11 cellular contexts compared by ENCODE assay signal in genomic region chr17:76672892-76673291, GRCh38. TPM values are rescaled to one million over a fixed set of nuclear protein-coding genes. Genes with fewer than 3 reads are reported as not detected.
DNase-seq lines count a peak whose midpoint lies in the region; ATAC-seq and TF ChIP-seq lines count a peak whose summit lies in the region.
"Had no signal": no experiment of that assay in that cellular context is flagged by ENCODE, and none has a peak within 500 bp of the region (broad histone marks: within the 10 kb centered on the region; RNA-seq: fewer than 3 reads in every experiment).

No MANE protein-coding gene starts in this region.

- H3K27ac ChIP-seq in ACC112 (ENCODE audit: low read depth, low read length) (no peak overlapping the region), GM23248 (peak overlapping the region; percentile 21), mesenchymal stem cell (ENCODE audit: low read length, poor library complexity, severe bottlenecking) (no peak overlapping the region)
- H3K27ac ChIP-seq in naive thymus-derived CD4-positive, alpha-beta T cell (ENCODE audit: low read depth, low read length), result no peak overlapping the region

- no peak for TF ChIP-seq CTCF in activated CD8-positive, alpha-beta T cell treated with anti-CD3 and anti-CD28 coated beads for 36 hours (IDR thresholded peaks at IDR 0.05)

- H4K8ac ChIP-seq in mesenchymal stem cell (ENCODE audit: low read length), result no peak overlapping the region

- H3K79me2 ChIP-seq in ACC112 (ENCODE audit: control insufficient read depth, insufficient read depth, low read length, unreplicated experiment) (no peaks in the 10 kb centered on the region), GM23248 (ENCODE audit: insufficient read depth) (no peaks in the 10 kb centered on the region)

- H3K27me3 Mint-ChIP-seq in activated CD8-positive, alpha-beta T cell treated with anti-CD3 and anti-CD28 coated beads for 36 hours, result no peaks in the 10 kb centered on the region
- H3K27me3 Mint-ChIP-seq in naive thymus-derived CD4-positive, alpha-beta T cell, result peaks cover 0 to 4% (median 0%) of the 10 kb centered on the region in 5 donors

- no peaks in the 10 kb centered on the region for H3K9me2 ChIP-seq in GM23248 (ENCODE audit: insufficient read depth)

- peak overlapping the region; percentile 89 for H3K4me3 Mint-ChIP-seq in activated CD8-positive, alpha-beta T cell treated with anti-CD3 and anti-CD28 coated beads for 36 hours
- H3K4me3 Mint-ChIP-seq in naive thymus-derived CD4-positive, alpha-beta T cell, result peak overlapping the region; percentile 81 to 98 (median 92)

- H4K91ac ChIP-seq in mesenchymal stem cell (ENCODE audit: low read length), result no peak overlapping the region

- in situ Hi-C loops in GM23248 (cut with MboI), result no loop called here

- CTCF ChIA-PET in activated CD8-positive, alpha-beta T cell treated with anti-CD3 and anti-CD28 coated beads for 36 hours (lab: Charles Lee), result interaction anchor here (1.2 kb wide), 2 partner anchors 9 to 150 kb away, joined by 3 to 4 read pairs; no protein-coding TSS in a partner anchor
- CTCF ChIA-PET in naive thymus-derived CD4-positive, alpha-beta T cell (lab: Charles Lee), result interaction anchor here (1.2 kb wide), 1 partner anchor 150 kb away, joined by 3 read pairs; no protein-coding TSS in a partner anchor

- peaks cover 9% of the 10 kb centered on the region for H3K4me1 ChIP-seq in ACC112 (ENCODE audit: control insufficient read depth, insufficient read depth, low read length, unreplicated experiment)
- H3K4me1 ChIP-seq in GM23248 (ENCODE audit: insufficient read depth), result peaks cover 30% of the 10 kb centered on the region
- H3K4me1 ChIP-seq in naive thymus-derived CD4-positive, alpha-beta T cell (ENCODE audit: control insufficient read depth in 2 of 2, insufficient read depth in 2 of 2, low read length in 2 of 2), result peaks cover 23 to 29% of the 10 kb centered on the region in 2 donors
- H3K4me1 ChIP-seq in mesenchymal stem cell (ENCODE audit: control insufficient read depth, insufficient read depth, low read depth, low read length), result peaks cover 11% of the 10 kb centered on the region

- H3K9me3 Mint-ChIP-seq in activated CD8-positive, alpha-beta T cell treated with anti-CD3 and anti-CD28 coated beads for 36 hours, result peaks cover 2% of the 10 kb centered on the region
- H3K9me3 Mint-ChIP-seq in naive thymus-derived CD4-positive, alpha-beta T cell, result peaks cover 0 to 4% (median 0%) of the 10 kb centered on the region in 11 donors

- DNase-seq in GM23248 (no peak), mesenchymal stem cell (no peak)
- no peak for DNase-seq in activated CD8-positive, alpha-beta T cell treated with anti-CD3 and anti-CD28 coated beads for 36 hours
- DNase-seq in naive thymus-derived CD4-positive, alpha-beta T cell, result no peak
- DNase-seq: cerebellar nuclear complex, left cardiac atrium had no signal

- H2AK5ac ChIP-seq in mesenchymal stem cell (ENCODE audit: low read length, severe bottlenecking), result no peak overlapping the region

- 92 to 94% methylated on average over 3 of the region's 3 CpGs for whole genome bisulfite sequencing in GM23248 (ENCODE audit: low coverage in 1 of 2, low lambda C conversion rate in 2 of 2, missing lambda C conversion rate in 2 of 2), 2 experiments
- WGBS in mesenchymal stem cell, result 97% methylated on average over 3 of the region's 3 CpGs

- no peak for ATAC-seq in activated CD8-positive, alpha-beta T cell treated with anti-CD3 and anti-CD28 coated beads for 36 hours
- no peak for ATAC-seq in naive thymus-derived CD4-positive, alpha-beta T cell
- ATAC-seq in GM21529 (IDR thresholded peaks at IDR 0.05; ENCODE audit: unreplicated experiment) (no peak), HG02970 (IDR thresholded peaks at IDR 0.05; ENCODE audit: low FRiP score, unreplicated experiment) (no peak), GM21528 (IDR thresholded peaks at IDR 0.05; ENCODE audit: low FRiP score, unreplicated experiment) (no peak)
- ATAC-seq: left cardiac atrium had no signal

- peaks cover 2% of the 10 kb centered on the region for H3K79me1 ChIP-seq in mesenchymal stem cell (replicated peaks; ENCODE audit: low read length, poor library complexity, severe bottlenecking)

- no peak overlapping the region for H3K18ac ChIP-seq in mesenchymal stem cell (ENCODE audit: low read depth in 1 of 2, low read length in 2 of 2)

- H3K9ac ChIP-seq in GM23248 (peak overlapping the region; percentile 80; the same call in 1 of the 2 replicates), mesenchymal stem cell (ENCODE audit: low read length) (no peak overlapping the region)

- H2BK15ac ChIP-seq in mesenchymal stem cell (ENCODE audit: low read depth, poor library complexity, severe bottlenecking), result no peak overlapping the region

- no peak overlapping the region for H3K23ac ChIP-seq in mesenchymal stem cell (ENCODE audit: low read length in 2 of 2)

- peaks cover 32% of the 10 kb centered on the region for H3K4me1 Mint-ChIP-seq in activated CD8-positive, alpha-beta T cell treated with anti-CD3 and anti-CD28 coated beads for 36 hours (ENCODE audit: low read depth)
- peaks cover 20 to 43% (median 31%) of the 10 kb centered on the region in 7 donors for H3K4me1 Mint-ChIP-seq in naive thymus-derived CD4-positive, alpha-beta T cell

- no peaks in the 10 kb centered on the region for H3K9me3 ChIP-seq in GM23248 (ENCODE audit: low read depth)
- H3K9me3 ChIP-seq in naive thymus-derived CD4-positive, alpha-beta T cell (ENCODE audit: control insufficient read depth in 2 of 3, low read length in 3 of 3), result no peaks in the 10 kb centered on the region
- no peaks in the 10 kb centered on the region for H3K9me3 ChIP-seq in mesenchymal stem cell (ENCODE audit: control insufficient read depth, low read length)
- H3K9me3 ChIP-seq: SJSA1 had no signal

- H3K36me3 ChIP-seq in ACC112 (ENCODE audit: insufficient read depth, low read length), result peaks cover 13% of the 10 kb centered on the region; the same call in 1 of the 2 replicates
- peaks cover 5% of the 10 kb centered on the region; the same call in 1 of the 2 replicates for H3K36me3 ChIP-seq in GM23248 (ENCODE audit: low read depth)
- H3K36me3 ChIP-seq in naive thymus-derived CD4-positive, alpha-beta T cell (ENCODE audit: control insufficient read depth in 2 of 3, insufficient read depth in 3 of 3, low read length in 3 of 3), result no peaks in the 10 kb centered on the region
- peaks cover 26 to 36% of the 10 kb centered on the region in 2 experiments for H3K36me3 ChIP-seq in mesenchymal stem cell (ENCODE audit: control insufficient read depth in 1 of 2, insufficient read depth in 2 of 2, low read depth in 1 of 2, low read length in 2 of 2)

- H2BK120ac ChIP-seq in mesenchymal stem cell (ENCODE audit: low read depth, low read length), result no peak overlapping the region

- peaks cover 41% of the 10 kb centered on the region for H3F3A ChIP-seq in GM23248 (ENCODE audit: insufficient read depth)

- no peak overlapping the region for H3K4ac ChIP-seq in mesenchymal stem cell (ENCODE audit: low read depth in 1 of 2, low read length in 2 of 2)

- H3K36me3 Mint-ChIP-seq in activated CD8-positive, alpha-beta T cell treated with anti-CD3 and anti-CD28 coated beads for 36 hours (ENCODE audit: low read depth), result no peaks in the 10 kb centered on the region
- peaks cover 0 to 9% (median 0%) of the 10 kb centered on the region in 5 donors for H3K36me3 Mint-ChIP-seq in naive thymus-derived CD4-positive, alpha-beta T cell

- H2AFZ ChIP-seq in ACC112 (ENCODE audit: low read length, unreplicated experiment), result no peak overlapping the region
- no peak overlapping the region for H2AFZ ChIP-seq in GM23248
- H2AFZ ChIP-seq in mesenchymal stem cell (ENCODE audit: low read depth, low read length), result no peak overlapping the region

- peak overlapping the region; percentile 95 for H3K27ac Mint-ChIP-seq in activated CD8-positive, alpha-beta T cell treated with anti-CD3 and anti-CD28 coated beads for 36 hours
- peak overlapping the region in 8 of 9 donors; percentile 88 to 99 (median 97) for H3K27ac Mint-ChIP-seq in naive thymus-derived CD4-positive, alpha-beta T cell

- H4K20me1 ChIP-seq in GM23248 (ENCODE audit: insufficient read depth), result no peaks in the 10 kb centered on the region

- no peak overlapping the region for H2BK5ac ChIP-seq in mesenchymal stem cell (ENCODE audit: low read depth, low read length, poor library complexity, severe bottlenecking)

- intact Hi-C loops in activated CD8-positive, alpha-beta T cell treated with anti-CD3 and anti-CD28 coated beads for 36 hours (cut with micrococcal nuclease), result no loop called here
- intact Hi-C loops in naive thymus-derived CD4-positive, alpha-beta T cell (cut with micrococcal nuclease), result loop anchor here (5.0 to 10.0 kb wide), 4 partner anchors 156 to 528 kb away; partner anchors contain the start of genes FOXJ1 (in 1 of the 2), PRPSAP1 (in 1 of the 2) and UBE2O (in 1 of the 2)

- H2BK12ac ChIP-seq in mesenchymal stem cell (ENCODE audit: low read length in 2 of 2), result no peak overlapping the region

- no peak overlapping the region for H3K14ac ChIP-seq in mesenchymal stem cell (ENCODE audit: low read length in 2 of 2)

- POLR2A ChIA-PET in activated CD8-positive, alpha-beta T cell treated with anti-CD3 and anti-CD28 coated beads for 36 hours (lab: Charles Lee), result no interaction called here
- POLR2A ChIA-PET in naive thymus-derived CD4-positive, alpha-beta T cell (lab: Charles Lee), result interaction anchor here (1.4 to 1.7 kb wide), 2 partner anchors 8 to 15 kb away, joined by 3 to 6 read pairs; no protein-coding TSS in a partner anchor

- H3K4me3 ChIP-seq in ACC112 (ENCODE audit: low read depth, low read length), result peak overlapping the region; percentile 92; the same call in 1 of the 2 replicates
- H3K4me3 ChIP-seq in GM23248, result peak overlapping the region; percentile 81
- no peak overlapping the region for H3K4me3 ChIP-seq in naive thymus-derived CD4-positive, alpha-beta T cell (ENCODE audit: low read length)
- H3K4me3 ChIP-seq in mesenchymal stem cell (ENCODE audit: insufficient read depth in 1 of 2, low read depth in 1 of 2, low read length in 2 of 2), result no peak overlapping the region

- H3K4me2 ChIP-seq in GM23248 (ENCODE audit: unreplicated experiment), result peak overlapping the region; percentile 87
- no peak overlapping the region for H3K4me2 ChIP-seq in mesenchymal stem cell (ENCODE audit: low read length, poor library complexity, severe bottlenecking)

- H3K27me3 ChIP-seq in ACC112 (ENCODE audit: insufficient read depth, low read length) (no peaks in the 10 kb centered on the region), GM23248 (replicated peaks; ENCODE audit: insufficient read depth) (no peaks in the 10 kb centered on the region), mesenchymal stem cell (ENCODE audit: control insufficient read depth in 1 of 2, insufficient read depth in 1 of 2, low read length in 2 of 2) (no peaks in the 10 kb centered on the region)
- H3K27me3 ChIP-seq in naive thymus-derived CD4-positive, alpha-beta T cell (ENCODE audit: control insufficient read depth in 2 of 2, insufficient read depth in 2 of 2, low read length in 2 of 2), result no peaks in the 10 kb centered on the region
- H3K27me3 ChIP-seq: SJSA1 had no signal

RNA-seq across cellular contexts. Expression of gene ST6GALNAC1, which starts 29.3 kb away (rescaled TPM):
- total RNA-seq in GM23248 (2014; rRNA removed; shearing (Covaris generic)), result not detected in 2 replicates
- polyA plus RNA-seq in GM23248 (2016; fragmentation: Nextera tagmentation; extraction: Ambion mirVana), result not detected in 2 replicates
- total RNA-seq in activated CD8-positive, alpha-beta T cell treated with anti-CD3 and anti-CD28 coated beads for 36 hours, result not detected
- 1 to 10 TPM; 1.4 to 5.8 (median 2.0) TPM for total RNA-seq in naive thymus-derived CD4-positive, alpha-beta T cell
- polyA plus RNA-seq in naive thymus-derived CD4-positive, alpha-beta T cell, result 10 to 100 TPM; 10.3 to 20.7 TPM
- not detected for polyA plus RNA-seq in mesenchymal stem cell (2013, experiment 1 of 2)
- 0.03 TPM for polyA plus RNA-seq in mesenchymal stem cell (2013, experiment 2 of 2)
- total RNA-seq: SJSA1 had no signal

RNA-seq across cellular contexts. Expression of gene MXRA7, which starts 37.9 kb away (rescaled TPM):
- 483 and 625 TPM in 2 replicates for total RNA-seq in GM23248 (2014; rRNA removed; shearing (Covaris generic))
- 46.8 and 48.0 TPM in 2 replicates for polyA plus RNA-seq in GM23248 (2016; fragmentation: Nextera tagmentation; extraction: Ambion mirVana)
- 1 to 10 TPM; 8.4 to 8.6 TPM for total RNA-seq in activated CD8-positive, alpha-beta T cell treated with anti-CD3 and anti-CD28 coated beads for 36 hours
- 1 to 10 TPM; 2.1 to 7.5 (median 2.8) TPM for total RNA-seq in naive thymus-derived CD4-positive, alpha-beta T cell
- polyA plus RNA-seq in naive thymus-derived CD4-positive, alpha-beta T cell, result 1 to 10 TPM; 1.8 to 2.7 TPM
- polyA plus RNA-seq in mesenchymal stem cell (2013, experiment 1 of 2), result 167 TPM
- 173 TPM for polyA plus RNA-seq in mesenchymal stem cell (2013, experiment 2 of 2)

RNA-seq across cellular contexts. Expression of gene JMJD6, which starts 53.5 kb away (rescaled TPM):
- 19.0 and 33.3 TPM in 2 replicates for total RNA-seq in GM23248 (2014; rRNA removed; shearing (Covaris generic))
- polyA plus RNA-seq in GM23248 (2016; fragmentation: Nextera tagmentation; extraction: Ambion mirVana), result 40.0 and 41.5 TPM in 2 replicates
- 10 to 100 TPM; 77.9 to 80.3 TPM for total RNA-seq in activated CD8-positive, alpha-beta T cell treated with anti-CD3 and anti-CD28 coated beads for 36 hours
- total RNA-seq in naive thymus-derived CD4-positive, alpha-beta T cell, result 100 to 1,000 TPM in 2 of 5 experiments, 10 to 100 TPM in 3; 39.9 to 132 (median 58.3) TPM
- polyA plus RNA-seq in naive thymus-derived CD4-positive, alpha-beta T cell, result 10 to 100 TPM; 18.5 to 44.3 TPM
- polyA plus RNA-seq in mesenchymal stem cell (2013, experiment 1 of 2), result 23.3 TPM
- 24.1 TPM for polyA plus RNA-seq in mesenchymal stem cell (2013, experiment 2 of 2)

RNA-seq across cellular contexts. Expression of gene METTL23, which starts 53.7 kb away (rescaled TPM):
- 22.5 and 35.6 TPM in 2 replicates for total RNA-seq in GM23248 (2014; rRNA removed; shearing (Covaris generic))
- polyA plus RNA-seq in GM23248 (2016; fragmentation: Nextera tagmentation; extraction: Ambion mirVana), result 49.9 and 54.8 TPM in 2 replicates
- total RNA-seq in activated CD8-positive, alpha-beta T cell treated with anti-CD3 and anti-CD28 coated beads for 36 hours, result 10 to 100 TPM; 30.7 to 30.9 TPM
- 10 to 100 TPM; 39.6 to 74.0 (median 44.2) TPM for total RNA-seq in naive thymus-derived CD4-positive, alpha-beta T cell
- 100 to 1,000 TPM; 147 to 152 TPM for polyA plus RNA-seq in naive thymus-derived CD4-positive, alpha-beta T cell
- polyA plus RNA-seq in mesenchymal stem cell (2013, experiment 1 of 2), result 35.5 TPM
- 38.7 TPM for polyA plus RNA-seq in mesenchymal stem cell (2013, experiment 2 of 2)

Comparison
In these comparisons a context has a peak if more than half of its experiments do, and no peak if none do; other contexts are left out.
1. H3K4me3 ChIP-seq: peak in ACC112 (single experiment) and GM23248 (single experiment); none in naive thymus-derived CD4-positive, alpha-beta T cell (single experiment) and mesenchymal stem cell (0 of 2).
2. RNA of gene MXRA7, which starts 37.9 kb away (total RNA-seq): 483 to 625 TPM in GM23248; 8.4 to 8.6 TPM in activated CD8-positive, alpha-beta T cell treated with anti-CD3 and anti-CD28 coated beads for 36 hours and 2.1 to 7.5 TPM in naive thymus-derived CD4-positive, alpha-beta T cell; every median in the first group is over 10 times any median in the second.